8 cellular contexts compared by ENCODE assay signal in the genomic region with DNA sequence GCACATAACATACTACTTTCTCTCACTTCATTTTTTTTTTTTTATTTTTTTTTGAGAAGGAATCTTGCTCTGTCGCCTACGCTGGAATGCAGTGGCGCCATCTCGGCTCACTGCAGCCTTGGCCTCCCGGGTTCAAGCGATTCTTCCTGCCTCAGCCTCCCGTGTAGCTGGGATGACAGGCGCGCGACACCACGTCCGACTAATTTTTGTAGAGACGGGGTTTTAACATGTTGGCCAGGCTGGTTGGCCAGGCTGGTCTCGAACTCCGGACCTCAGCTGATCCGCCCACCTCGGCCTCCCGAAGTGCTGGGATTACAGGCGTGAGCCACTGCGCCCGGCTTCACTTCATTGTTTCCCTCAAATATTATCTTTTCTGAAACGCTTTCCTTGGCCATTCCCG. TPM values are rescaled to one million over a fixed set of nuclear protein-coding genes. Genes with fewer than 3 reads are reported as not detected.
DNase-seq lines count a peak whose midpoint lies in the region; ATAC-seq and TF ChIP-seq lines count a peak whose summit lies in the region.

No MANE protein-coding gene starts in this region.

- no peak for TF ChIP-seq POLR2A in stomach (IDR thresholded peaks at IDR 0.05)

- H3K27me3 Mint-ChIP-seq in activated CD4-positive, alpha-beta T cell treated with anti-CD3 and anti-CD28 coated beads, Interleukin-2, amount 10 ng/mL, durations not matched to agents 24 days and 14 days = no peaks in the 10 kb centered on the region
- no peaks in the 10 kb centered on the region for H3K27me3 Mint-ChIP-seq in activated CD8-positive, alpha-beta T cell treated with anti-CD3 and anti-CD28 coated beads, Interleukin-2, amount 10 ng/mL, durations not matched to agents 7 days and 5 days (ENCODE audit: low read depth)

- POLR2A ChIA-PET in activated CD8-positive, alpha-beta T cell treated with anti-CD3 and anti-CD28 coated beads, Interleukin-2, amount 10 ng/mL, durations not matched to agents 7 days and 5 days (lab: Charles Lee) = interaction anchor here (0.8 to 2.7 kb wide), 8 partner anchors 9 to 184 kb away, joined by 3 to 38 read pairs (median 4); a partner anchor contains a TSS

- H3K27ac ChIP-seq in iPS-20b (ENCODE audit: low read length) = no peak overlapping the region
- H3K27ac ChIP-seq in stomach = peak overlapping the region in 1 of 5 donors; percentile 90

- H3K4me3 ChIP-seq in iPS-20b (ENCODE audit: low read length) (peak overlapping the region; percentile 85; the same call in 1 of the 2 replicates), stomach (peak overlapping the region; percentile 69 to 95 (median 83))

- no peak for DNase-seq in activated CD4-positive, alpha-beta T cell treated with anti-CD3 and anti-CD28 coated beads, Interleukin-2, amount 10 ng/mL, durations not matched to agents 24 days and 14 days
- no peak for DNase-seq in activated CD4-positive, alpha-beta T cell treated with anti-CD3 and anti-CD28 coated beads, Interleukin-2, amount 50 U/mL, for 48 hours
- no peak for DNase-seq in activated CD8-positive, alpha-beta T cell treated with anti-CD3 and anti-CD28 coated beads, Interleukin-2, amount 10 ng/mL, durations not matched to agents 7 days and 5 days
- DNase-seq in stomach (no peak), NCI-H2107 (lab: John Stamatoyannopoulos, UW) (no peak), inferior parietal cortex (ENCODE audit: extremely low spot score) (no peak)

- peak overlapping the region; percentile 100 for H3K4me3 Mint-ChIP-seq in activated CD4-positive, alpha-beta T cell treated with anti-CD3 and anti-CD28 coated beads, Interleukin-2, amount 10 ng/mL, durations not matched to agents 24 days and 14 days
- peak overlapping the region; percentile 96 for H3K4me3 Mint-ChIP-seq in activated CD8-positive, alpha-beta T cell treated with anti-CD3 and anti-CD28 coated beads, Interleukin-2, amount 10 ng/mL, durations not matched to agents 7 days and 5 days

- WGBS in stomach, 5 donors = 83 to 90% (median 87%) methylated on average over 23 of the region's 23 CpGs

- TF ChIP-seq CTCF in stomach (IDR thresholded peaks at IDR 0.05) = no peak

- H3K9ac ChIP-seq in iPS-20b (ENCODE audit: low read depth, low read length) = peak overlapping the region; percentile 97; the same call in 1 of the 2 replicates

- TF ChIP-seq EP300 in stomach (IDR thresholded peaks at IDR 0.05) = no peak

- no peak for ATAC-seq in activated CD8-positive, alpha-beta T cell treated with anti-CD3 and anti-CD28 coated beads, Interleukin-2, amount 10 ng/mL, durations not matched to agents 7 days and 5 days
- no peak for ATAC-seq in HG02623 (IDR thresholded peaks at IDR 0.05; ENCODE audit: unreplicated experiment)

- H3K4me1 ChIP-seq in iPS-20b (ENCODE audit: insufficient read depth, low read length) = 0 out of 2 replicates have a peak, but pooled peaks cover 3% of the 10 kb centered on the region
- peaks cover 8 to 27% (median 25%) of the 10 kb centered on the region in 4 donors for H3K4me1 ChIP-seq in stomach

- H3K27me3 ChIP-seq in iPS-20b (ENCODE audit: insufficient read depth, low read length) (no peaks in the 10 kb centered on the region), stomach (no peaks in the 10 kb centered on the region)

- H3K9me3 ChIP-seq in iPS-20b (ENCODE audit: insufficient read depth, low read depth, low read length) = no peaks in the 10 kb centered on the region
- no peaks in the 10 kb centered on the region for H3K9me3 ChIP-seq in stomach

- intact Hi-C loops in activated CD4-positive, alpha-beta T cell treated with anti-CD3 and anti-CD28 coated beads, Interleukin-2, amount 10 ng/mL, durations not matched to agents 24 days and 14 days (cut with micrococcal nuclease) = loop anchor here (1.0 to 2.0 kb wide), 3 partner anchors 23 to 187 kb away; a partner anchor contains a TSS
- intact Hi-C loops in stomach (cut with DNase I; ENCODE audit: low total_unique reads) = loop anchor here (10.0 kb wide), 1 partner anchor 91 kb away; a partner anchor contains a TSS

- CTCF ChIA-PET in activated CD8-positive, alpha-beta T cell treated with anti-CD3 and anti-CD28 coated beads, Interleukin-2, amount 10 ng/mL, durations not matched to agents 7 days and 5 days (lab: Charles Lee) = interaction anchor here (0.7 to 2.3 kb wide), 6 partner anchors 9 to 333 kb away, joined by 3 to 15 read pairs (median 4); a partner anchor contains a TSS

- peaks cover 36% of the 10 kb centered on the region for H3K36me3 Mint-ChIP-seq in activated CD4-positive, alpha-beta T cell treated with anti-CD3 and anti-CD28 coated beads, Interleukin-2, amount 10 ng/mL, durations not matched to agents 24 days and 14 days (ENCODE audit: low read depth)
- H3K36me3 Mint-ChIP-seq in activated CD8-positive, alpha-beta T cell treated with anti-CD3 and anti-CD28 coated beads, Interleukin-2, amount 10 ng/mL, durations not matched to agents 7 days and 5 days (ENCODE audit: low read depth) = peaks cover 33% of the 10 kb centered on the region

- no peak overlapping the region for H3K27ac Mint-ChIP-seq in activated CD4-positive, alpha-beta T cell treated with anti-CD3 and anti-CD28 coated beads, Interleukin-2, amount 10 ng/mL, durations not matched to agents 24 days and 14 days
- H3K27ac Mint-ChIP-seq in activated CD8-positive, alpha-beta T cell treated with anti-CD3 and anti-CD28 coated beads, Interleukin-2, amount 10 ng/mL, durations not matched to agents 7 days and 5 days = no peak overlapping the region

- H3K4me1 Mint-ChIP-seq in activated CD4-positive, alpha-beta T cell treated with anti-CD3 and anti-CD28 coated beads, Interleukin-2, amount 10 ng/mL, durations not matched to agents 24 days and 14 days = peaks cover 21% of the 10 kb centered on the region
- H3K4me1 Mint-ChIP-seq in activated CD8-positive, alpha-beta T cell treated with anti-CD3 and anti-CD28 coated beads, Interleukin-2, amount 10 ng/mL, durations not matched to agents 7 days and 5 days (ENCODE audit: low read depth) = peaks cover 20% of the 10 kb centered on the region

- H3K36me3 ChIP-seq in iPS-20b (ENCODE audit: insufficient read depth, low read depth, low read length) = peaks cover 40% of the 10 kb centered on the region
- peaks cover 35 to 59% (median 52%) of the 10 kb centered on the region in 4 donors for H3K36me3 ChIP-seq in stomach

- H3K9me3 Mint-ChIP-seq in activated CD4-positive, alpha-beta T cell treated with anti-CD3 and anti-CD28 coated beads, Interleukin-2, amount 10 ng/mL, durations not matched to agents 24 days and 14 days = no peaks in the 10 kb centered on the region
- H3K9me3 Mint-ChIP-seq in activated CD8-positive, alpha-beta T cell treated with anti-CD3 and anti-CD28 coated beads, Interleukin-2, amount 10 ng/mL, durations not matched to agents 7 days and 5 days (ENCODE audit: insufficient read depth) = no peaks in the 10 kb centered on the region

RNA-seq across cellular contexts. Expression of a gene that starts 0.6 kb away (rescaled TPM):
- total RNA-seq in activated CD4-positive, alpha-beta T cell treated with anti-CD3 and anti-CD28 coated beads, Interleukin-2, amount 10 ng/mL, durations not matched to agents 24 days and 14 days = 51.8 and 60.2 TPM in 2 replicates
- total RNA-seq in activated CD8-positive, alpha-beta T cell treated with anti-CD3 and anti-CD28 coated beads, Interleukin-2, amount 10 ng/mL, durations not matched to agents 7 days and 5 days = 10 to 100 TPM; 42.3 to 42.7 TPM
- 100 to 1,000 TPM in 1 of 5 donors, 10 to 100 TPM in 3, 1 to 10 TPM in 1; 9.3 to 117 (median 56.0) TPM for total RNA-seq in stomach
- 10 to 100 TPM; 15.7 to 29.3 (median 25.4) TPM for polyA plus RNA-seq in stomach

RNA-seq across cellular contexts. Expression of a gene that starts 23.2 kb away (rescaled TPM):
- total RNA-seq in activated CD4-positive, alpha-beta T cell treated with anti-CD3 and anti-CD28 coated beads, Interleukin-2, amount 10 ng/mL, durations not matched to agents 24 days and 14 days = 117 and 121 TPM in 2 replicates
- 10 to 100 TPM; 81.9 to 85.9 TPM for total RNA-seq in activated CD8-positive, alpha-beta T cell treated with anti-CD3 and anti-CD28 coated beads, Interleukin-2, amount 10 ng/mL, durations not matched to agents 7 days and 5 days
- 100 to 1,000 TPM in 3 of 5 donors, 10 to 100 TPM in 2; 85.8 to 267 (median 148) TPM for total RNA-seq in stomach
- polyA plus RNA-seq in stomach = 10 to 100 TPM; 39.4 to 45.1 (median 40.7) TPM

RNA-seq across cellular contexts. Expression of a gene that starts 57.5 kb away (rescaled TPM):
- total RNA-seq in activated CD4-positive, alpha-beta T cell treated with anti-CD3 and anti-CD28 coated beads, Interleukin-2, amount 10 ng/mL, durations not matched to agents 24 days and 14 days = 116 and 125 TPM in 2 replicates
- 100 to 1,000 TPM; 121 to 128 TPM for total RNA-seq in activated CD8-positive, alpha-beta T cell treated with anti-CD3 and anti-CD28 coated beads, Interleukin-2, amount 10 ng/mL, durations not matched to agents 7 days and 5 days
- 100 to 1,000 TPM in 4 of 5 donors, 10 to 100 TPM in 1; 64.8 to 243 (median 124) TPM for total RNA-seq in stomach
- polyA plus RNA-seq in stomach = 10 to 100 TPM; 42.4 to 57.0 (median 49.2) TPM

RNA-seq across cellular contexts. Expression of a gene that starts 57.7 kb away (rescaled TPM):
- total RNA-seq in activated CD4-positive, alpha-beta T cell treated with anti-CD3 and anti-CD28 coated beads, Interleukin-2, amount 10 ng/mL, durations not matched to agents 24 days and 14 days = 73.6 and 81.1 TPM in 2 replicates
- total RNA-seq in activated CD8-positive, alpha-beta T cell treated with anti-CD3 and anti-CD28 coated beads, Interleukin-2, amount 10 ng/mL, durations not matched to agents 7 days and 5 days = 10 to 100 TPM; 52.7 to 59.7 TPM
- 100 to 1,000 TPM in 1 of 5 donors, 10 to 100 TPM in 4; 18.2 to 123 (median 71.0) TPM for total RNA-seq in stomach
- 10 to 100 TPM; 14.5 to 37.0 (median 34.6) TPM for polyA plus RNA-seq in stomach
